Comparison of ENCODE assay signal across 5 cellular contexts in the genomic region with DNA sequence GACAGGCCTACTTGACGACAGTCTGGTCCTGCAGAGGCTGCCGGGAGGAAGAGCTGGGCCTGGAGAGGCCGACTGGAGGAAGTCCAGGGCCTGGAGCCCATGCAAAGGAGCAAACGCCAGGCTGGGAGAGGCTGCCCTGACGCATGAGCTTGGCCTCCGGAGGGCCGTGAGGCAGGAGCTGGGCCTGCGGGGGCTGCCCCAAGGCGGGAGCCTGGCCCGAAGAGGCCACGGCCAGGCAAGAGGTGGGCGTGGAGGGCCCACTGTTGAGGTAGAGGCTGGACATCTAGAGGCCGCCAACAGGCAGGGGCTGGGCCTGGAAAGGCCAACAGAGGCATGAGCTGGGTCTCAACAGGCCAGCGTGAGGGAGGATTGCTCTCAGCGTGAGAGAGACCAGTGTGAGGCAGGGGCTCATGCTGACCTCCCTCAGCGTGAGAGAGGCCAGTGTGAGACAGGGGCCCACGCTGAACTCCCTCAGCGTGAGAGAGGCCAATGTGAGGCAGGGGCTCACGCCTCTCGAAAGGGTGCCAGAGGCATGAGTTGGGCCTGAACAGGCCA.
DNase-seq lines count a peak whose midpoint lies in the region; FAIRE-seq and TF ChIP-seq lines count a peak whose summit lies in the region.
"Not testable (repeated sequence)": the region's sequence is repeated elsewhere in the genome, so short reads cannot be mapped to it uniquely, and the experiment has no call there.

No MANE protein-coding gene starts in this region.

- not testable (repeated sequence) for H2AFZ ChIP-seq in astrocyte (ENCODE audit: low read depth, low read length); hepatocyte; osteoblast (ENCODE audit: low read length)

- not testable (repeated sequence) for H3K9ac ChIP-seq in astrocyte (ENCODE audit: low read length)

- not testable (repeated sequence) for H3K9me3 Mint-ChIP-seq in astrocyte (ENCODE audit: unreplicated experiment)

- H3K9me3 ChIP-seq in astrocyte (ENCODE audit: insufficient read depth, low read depth, low read length); hepatocyte (ENCODE audit: low read depth); osteoblast (ENCODE audit: low read depth, low read length): not testable (repeated sequence)
- H3K9me3 ChIP-seq in esophagus muscularis mucosa: peaks cover 0 to 19% (median 6%) of the 10 kb centered on the region in 4 donors

- H3K36me3 ChIP-seq in H7 (replicated peaks; ENCODE audit: control insufficient read depth, insufficient read depth, low read length); astrocyte (ENCODE audit: insufficient read depth, low read length); esophagus muscularis mucosa; hepatocyte (replicated peaks; ENCODE audit: insufficient read depth, low read depth); osteoblast (ENCODE audit: insufficient read depth, low read length): not testable (repeated sequence)

- intact Hi-C loops in esophagus muscularis mucosa (cut with DNase I): not testable (repeated sequence)

- FAIRE-seq in astrocyte (lab: Jason Lieb, UNC): not testable (repeated sequence)

- H3K4me3 Mint-ChIP-seq in astrocyte (ENCODE audit: unreplicated experiment): not testable (repeated sequence)

- not testable (repeated sequence) for H3K4me1 ChIP-seq in astrocyte (ENCODE audit: insufficient read depth, low read length); esophagus muscularis mucosa; hepatocyte (ENCODE audit: insufficient read depth); osteoblast (ENCODE audit: insufficient read depth, low read length)

- H3K27ac ChIP-seq in astrocyte (ENCODE audit: low read depth, low read length); esophagus muscularis mucosa (replicated peaks in 1 of 4); hepatocyte; osteoblast (ENCODE audit: low read depth, low read length): not testable (repeated sequence)

- H3K27me3 ChIP-seq in H7 (ENCODE audit: control insufficient read depth, insufficient read depth, low read length); astrocyte (ENCODE audit: insufficient read depth, low read length); esophagus muscularis mucosa; hepatocyte; osteoblast (ENCODE audit: insufficient read depth, low read length): not testable (repeated sequence)

- not testable (repeated sequence) for TF ChIP-seq CTCF in astrocyte (IDR thresholded peaks at IDR 0.05; ENCODE audit: insufficient read depth, low read depth, low read length); esophagus muscularis mucosa (IDR thresholded peaks at IDR 0.05); hepatocyte (IDR thresholded peaks at IDR 0.05; ENCODE audit: poor library complexity); osteoblast (IDR thresholded peaks at IDR 0.05; ENCODE audit: extremely low read depth, low read depth, low read length)

- not testable (repeated sequence) for H3K36me3 Mint-ChIP-seq in astrocyte (ENCODE audit: low read depth, unreplicated experiment)

- H3K27ac Mint-ChIP-seq in astrocyte (ENCODE audit: unreplicated experiment): not testable (repeated sequence)

- WGBS in esophagus muscularis mucosa: 91% methylated on average over 20 of the region's 20 CpGs
- WGBS in hepatocyte (ENCODE audit: low lambda C conversion rate, missing lambda C conversion rate): 89% methylated on average over 19 of the region's 20 CpGs

- TF ChIP-seq POLR2A in esophagus muscularis mucosa (IDR thresholded peaks at IDR 0.05; ENCODE audit: low read depth): not testable (repeated sequence)

- H3K4me3 ChIP-seq in H7 (ENCODE audit: insufficient read depth, low read depth, low read length); astrocyte (ENCODE audit: insufficient read depth, low read depth, low read length); esophagus muscularis mucosa; hepatocyte; osteoblast (ENCODE audit: insufficient read depth, low read length): not testable (repeated sequence)

- not testable (repeated sequence) for H3K4me2 ChIP-seq in astrocyte (ENCODE audit: low read length); hepatocyte; osteoblast (ENCODE audit: insufficient read depth, low read length)

- not testable (repeated sequence) for H3K27me3 Mint-ChIP-seq in astrocyte (ENCODE audit: low read depth, unreplicated experiment)

- not testable (repeated sequence) for H4K20me1 ChIP-seq in astrocyte (ENCODE audit: insufficient read depth, low read length); hepatocyte (ENCODE audit: insufficient read depth, poor library complexity, severe bottlenecking); osteoblast (ENCODE audit: insufficient read depth, low read length)

- not testable (repeated sequence) for H3K4me1 Mint-ChIP-seq in astrocyte (ENCODE audit: low read depth, unreplicated experiment)

- H3K79me2 ChIP-seq in astrocyte (ENCODE audit: insufficient read depth, low read length); hepatocyte; osteoblast (ENCODE audit: insufficient read depth, low read length): not testable (repeated sequence)

- DNase-seq in H7 (peak; percentile 37), astrocyte (ENCODE audit: low read depth) (peak; percentile 0), esophagus muscularis mucosa (ENCODE audit: extremely low spot score) (peak; percentile 31), hepatocyte (ENCODE audit: low spot score) (peak; percentile 9), osteoblast (ENCODE audit: insufficient read length, low spot score, missing footprints) (peak; percentile 25)

- not testable (repeated sequence) for H3K9me2 ChIP-seq in hepatocyte (replicated peaks; ENCODE audit: insufficient read depth)

- not testable (repeated sequence) for TF ChIP-seq EP300 in esophagus muscularis mucosa (IDR thresholded peaks at IDR 0.05)
